Comparison of ENCODE assay signal across 18 cellular contexts in genomic region chr14:80973918-80974317, GRCh38. TPM values are rescaled to one million over a fixed set of nuclear protein-coding genes. Genes with fewer than 3 reads are reported as not detected.
A peak's percentile ranks its signal among the peaks of the same experiment; 100 is the strongest.
DNase-seq lines count a peak whose midpoint lies in the region; ATAC-seq and TF ChIP-seq lines count a peak whose summit lies in the region.
"Had no signal": no experiment of that assay in that cellular context is flagged by ENCODE, and none has a peak within 500 bp of the region (broad histone marks: within the 10 kb centered on the region; RNA-seq: fewer than 3 reads in every experiment).

No MANE protein-coding gene starts in this region.

- H3K4me3 ChIP-seq in rectal smooth muscle tissue (ENCODE audit: low read length) (no peak overlapping the region), transverse colon (no peak overlapping the region)
- H3K4me3 ChIP-seq: adrenal gland, gastroesophageal sphincter, SJSA1 had no signal

- in situ Hi-C loops in Caki2 (cut with HindIII; ENCODE audit: low pct_unique_long_range_greater_than_20kb, low sequenced_read_pairs) (no loop called here), transverse colon (cut with MboI; ENCODE audit: low pct_ligation_motif_present in 1 of 4, low pct_unique_long_range_greater_than_20kb in 1 of 4, low sequenced_read_pairs in 3 of 4) (loop anchor here in 1 of 4 donors (25.0 kb wide), 1 partner anchor 488 kb away; no protein-coding TSS in a partner anchor)

- H3K27ac ChIP-seq in rectal smooth muscle tissue (ENCODE audit: low read depth, low read length) (peak overlapping the region; percentile 45), transverse colon (peak overlapping the region in 1 of 4 donors; percentile 9)
- H3K27ac ChIP-seq: adrenal gland, gastroesophageal sphincter, SJSA1 had no signal

- H3K36me3 ChIP-seq in rectal smooth muscle tissue (ENCODE audit: control insufficient read depth, insufficient read depth, low read length) (no peaks in the 10 kb centered on the region), transverse colon (no peaks in the 10 kb centered on the region)
- H3K36me3 ChIP-seq: adrenal gland, gastroesophageal sphincter, SJSA1 had no signal

- H3K27me3 Mint-ChIP-seq in brain: no peaks in the 10 kb centered on the region

- peaks cover 22% of the 10 kb centered on the region for H3K4me1 Mint-ChIP-seq in brain

- TF ChIP-seq EP300 in transverse colon (IDR thresholded peaks at IDR 0.05; ENCODE audit: low read depth): no peak

- intact Hi-C loops in transverse colon (cut with DNase I; ENCODE audit: low total_unique reads): no loop called here

- DNase-seq in Caki2 (ENCODE audit: low read depth) (peak; percentile 52), NCI-H2081 treated with DMSO at 0.1 percent for 48 hours (lab: John Stamatoyannopoulos, UW) (peak; percentile 81), transverse colon (no peak)
- DNase-seq: activated T-cell treated with anti-CD3 and anti-CD28 coated beads for 4 hours; adrenal gland; Caco-2; dorsolateral prefrontal cortex; IMR-90; NCI-H1436; NCI-H774; stimulated activated CD4-positive, alpha-beta T cell treated with anti-CD3 and anti-CD28 coated beads, Interleukin-4, amount 100 ng/mL, for 24 hours; stimulated activated naive CD4-positive, alpha-beta T cell treated with Interleukin-2 at 50 U/mL for 16 hours had no signal

- H3K36me3 Mint-ChIP-seq in brain: no peaks in the 10 kb centered on the region

- no peaks in the 10 kb centered on the region for H3K9me3 ChIP-seq in transverse colon
- H3K9me3 ChIP-seq: adrenal gland, Caco-2, gastroesophageal sphincter, SJSA1 had no signal

- no peak for ATAC-seq in HG02870 (IDR thresholded peaks at IDR 0.05; ENCODE audit: unreplicated experiment)
- no peak for ATAC-seq in GM21576 (IDR thresholded peaks at IDR 0.05; ENCODE audit: unreplicated experiment)
- ATAC-seq: gastroesophageal sphincter had no signal

- H3K4me1 ChIP-seq in rectal smooth muscle tissue (ENCODE audit: control insufficient read depth, insufficient read depth, low read length) (peaks cover 20% of the 10 kb centered on the region), transverse colon (peaks cover 0 to 9% (median 2%) of the 10 kb centered on the region in 4 donors)
- H3K4me1 ChIP-seq: adrenal gland, Caco-2, SJSA1 had no signal

- WGBS in transverse colon (ENCODE audit: low coverage in 1 of 2), 2 donors: 17 to 66% methylated on average over 2 to 5 of the region's 5 CpGs

- H3K4me3 Mint-ChIP-seq in brain: peak overlapping the region in 3 of 5 experiments; percentile 10 to 61 (median 49)

- peaks cover 0 to 3% (median 0%) of the 10 kb centered on the region in 5 experiments for H3K9me3 Mint-ChIP-seq in brain

- TF ChIP-seq CTCF in brain (conservative IDR thresholded peaks at IDR 0.05) (no peak), transverse colon (IDR thresholded peaks at IDR 0.05) (no peak)

- peak overlapping the region in 4 of 5 experiments; percentile 52 to 91 (median 82) for H3K27ac Mint-ChIP-seq in brain

- no peak overlapping the region for H3K9ac ChIP-seq in rectal smooth muscle tissue (ENCODE audit: low read length)

- TF ChIP-seq POLR2A in transverse colon (IDR thresholded peaks at IDR 0.05): no peak

- H3K27me3 ChIP-seq in rectal smooth muscle tissue (ENCODE audit: control insufficient read depth, insufficient read depth, low read length) (no peaks in the 10 kb centered on the region), transverse colon (no peaks in the 10 kb centered on the region)
- H3K27me3 ChIP-seq: adrenal gland, gastroesophageal sphincter, SJSA1 had no signal

RNA-seq across cellular contexts. Expression of gene TSHR, which starts 18.5 kb away (rescaled TPM):
- total RNA-seq in Caki2 (2014; rRNA removed; shearing (Covaris generic); ENCODE audit: low replicate concordance): 0.81 TPM in 1 of 2 replicates, not detected in the other
- 0.31 TPM for polyA plus RNA-seq in brain (ENCODE audit: insufficient read depth, low read depth, low replicate concordance)
- total RNA-seq in transverse colon: 1 to 10 TPM in 2 of 4 donors, under 1 TPM in 2; 0.37 to 2.4 (median 0.85) TPM
- total RNA-seq: Caco-2, IMR-90, SJSA1 had no signal
- polyA plus RNA-seq: IMR-90 had no signal

RNA-seq across cellular contexts. Expression of gene CEP128, which starts 32.4 kb away (rescaled TPM):
- total RNA-seq in Caki2 (2014; rRNA removed; shearing (Covaris generic); ENCODE audit: low replicate concordance): 3.3 and 3.6 TPM in 2 replicates
- 2.3 TPM for polyA plus RNA-seq in brain (ENCODE audit: insufficient read depth, low read depth, low replicate concordance)
- total RNA-seq in transverse colon: 1 to 10 TPM; 1.9 to 9.7 (median 4.0) TPM
